ENCODE assay signal across 29 cellular contexts in the genomic region with DNA sequence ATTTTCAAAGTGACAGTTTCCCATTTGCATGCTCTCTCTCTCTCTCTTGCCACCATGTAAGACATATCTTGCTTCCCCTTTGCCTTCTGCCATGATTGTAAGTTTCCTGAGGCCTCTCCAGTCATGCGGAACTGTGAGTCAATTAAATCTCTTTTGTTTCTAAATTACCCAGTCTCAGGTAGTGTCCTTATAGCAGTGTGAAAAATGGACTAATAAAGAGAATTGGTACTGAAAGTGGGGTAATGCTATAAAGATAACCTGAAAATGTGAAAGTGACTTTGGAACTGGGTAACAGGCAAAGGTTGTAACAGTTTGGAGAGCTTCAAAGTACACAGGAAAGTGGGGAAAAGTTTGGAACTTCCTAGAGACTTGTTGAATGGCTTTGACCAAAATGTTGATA.
"Had no signal": no experiment of that assay in that cellular context is flagged by ENCODE, and none has a peak within 500 bp of the region (broad histone marks: within the 10 kb centered on the region; RNA-seq: fewer than 3 reads in every experiment).

No MANE protein-coding gene starts in this region.

- H3K27ac ChIP-seq: left lung, lower lobe of right lung, pancreas, prostate gland, skin epidermis, suprapubic skin, thoracic aorta, transverse colon, upper lobe of left lung, vagina had no signal

- ATAC-seq: left colon; left lung; lower lobe of right lung; naive thymus-derived CD8-positive, alpha-beta T cell; pancreas; right cardiac atrium; sciatic nerve had no signal

- H3K27ac Mint-ChIP-seq: immature natural killer cell; naive thymus-derived CD8-positive, alpha-beta T cell; nephron; stimulated activated naive CD8-positive, alpha-beta T cell treated with anti-CD3 and anti-CD28 coated beads, Interleukin-15, Interleukin-2, amounts not matched to agents 100 ng/mL and 50 ng/mL, for 24 hours had no signal

- H3K4me1 ChIP-seq: left lung, lower lobe of right lung, pancreas, prostate gland, suprapubic skin, transverse colon, upper lobe of left lung, vagina had no signal

- H3K36me3 ChIP-seq: left lung, lower lobe of right lung, pancreas, prostate gland, suprapubic skin, thoracic aorta, transverse colon, upper lobe of left lung, vagina had no signal

- H3K9me3 ChIP-seq: lower lobe of right lung, pancreas, prostate gland, thoracic aorta, transverse colon, upper lobe of left lung, vagina had no signal

- DNase-seq: hypothalamus; immature natural killer cell; kidney; left colon; left lung; lower lobe of right lung; mammary epithelial cell; mesenchymal stem cell; naive thymus-derived CD8-positive, alpha-beta T cell; nucleus accumbens; pancreas; retina; right cardiac atrium; stimulated activated CD4-positive, alpha-beta T cell treated with anti-CD3 and anti-CD28 coated beads, Interleukin-12 subunit alpha, Interleukin-12 subunit beta, amount 100 ng/mL, for 4 hours; stimulated activated CD4-positive, alpha-beta T cell treated with anti-CD3 and anti-CD28 coated beads, Interleukin-15, amount 100 ng/mL, for 24 hours; stimulated activated CD4-positive, alpha-beta T cell treated with anti-CD3 and anti-CD28 coated beads, Interleukin-2, amount 100 ng/mL, for 24 hours; stimulated activated CD4-positive, alpha-beta T cell treated with anti-CD3 and anti-CD28 coated beads, Interleukin-4, amount 100 ng/mL, for 1 hour; stimulated activated naive CD4-positive, alpha-beta T cell; transverse colon; upper lobe of left lung had no signal

- H3K4me1 Mint-ChIP-seq: immature natural killer cell; naive thymus-derived CD8-positive, alpha-beta T cell; nephron; neural crest cell had no signal

- H3K4me3 Mint-ChIP-seq: immature natural killer cell; naive thymus-derived CD8-positive, alpha-beta T cell; nephron; neural crest cell; stimulated activated naive CD8-positive, alpha-beta T cell treated with anti-CD3 and anti-CD28 coated beads, Interleukin-15, Interleukin-2, amounts not matched to agents 100 ng/mL and 50 ng/mL, for 24 hours had no signal

- H3K27me3 ChIP-seq: left lung, pancreas, suprapubic skin, transverse colon, upper lobe of left lung, vagina had no signal

- H3K4me3 ChIP-seq: left lung, lower lobe of right lung, pancreas, prostate gland, skin epidermis, suprapubic skin, thoracic aorta, transverse colon, upper lobe of left lung, vagina had no signal

- H3K36me3 Mint-ChIP-seq: immature natural killer cell; naive thymus-derived CD8-positive, alpha-beta T cell had no signal

- H3K27me3 Mint-ChIP-seq: naive thymus-derived CD8-positive, alpha-beta T cell; stimulated activated naive CD8-positive, alpha-beta T cell treated with anti-CD3 and anti-CD28 coated beads, Interleukin-15, Interleukin-2, amounts not matched to agents 100 ng/mL and 50 ng/mL, for 24 hours had no signal
